ENCODE assay signal across 1 cellular context in genomic region chr15:43105778-43106485, GRCh38.
TF ChIP-seq lines count a peak whose summit lies in the region.

Gene UBR1 (minus strand): TSS chr15:43106038. CDS start chr15:43106022, 16 bp downstream.

TF ChIP-seq in HepG2, 621 proteins besides CTCF, POLR2A, EP300 and RAD21 (continued from another document and continues in another):
- TF ChIP-seq KAT2B (IDR thresholded peaks at IDR 0.05; ENCODE audit: borderline replicate concordance, low read depth, low read length) (no peak), GABPB1 (CRISPR knock-in tag; IDR thresholded peaks at IDR 0.05) (peak; percentile 94), DZIP1 (CRISPR knock-in tag; IDR thresholded peaks at IDR 0.05) (no peak), MXI1 (IDR thresholded peaks at IDR 0.05; ENCODE audit: borderline replicate concordance, low read depth, low read length) (peak; percentile 61; the same call in 1 of the 3 replicates), PCBP1 (IDR thresholded peaks at IDR 0.05; ENCODE audit: borderline replicate concordance, low read depth, low read length) (no peak), ZNF44 (CRISPR knock-in tag; IDR thresholded peaks at IDR 0.05) (0 out of 2 replicates have a peak, but pooled peaks have one; percentile 37), ZNF7 (CRISPR knock-in tag; IDR thresholded peaks at IDR 0.05) (no peak), ZNF788 (CRISPR knock-in tag; IDR thresholded peaks at IDR 0.05; ENCODE audit: borderline replicate concordance) (peak; percentile 61; the same call in 1 of the 2 replicates), KDM5A (IDR thresholded peaks at IDR 0.05; ENCODE audit: borderline replicate concordance, low read length) (peak; percentile 74), MED1 (CRISPR knock-in tag; IDR thresholded peaks at IDR 0.05) (peak; percentile 56), ZNF318 (CRISPR knock-in tag; IDR thresholded peaks at IDR 0.05) (no peak), ZNF569 (CRISPR knock-in tag; IDR thresholded peaks at IDR 0.05; ENCODE audit: borderline replicate concordance) (no peak), ZNF512B (CRISPR knock-in tag; IDR thresholded peaks at IDR 0.05; ENCODE audit: borderline replicate concordance) (no peak), ETV5 (CRISPR knock-in tag; IDR thresholded peaks at IDR 0.05; ENCODE audit: borderline replicate concordance) (peak; percentile 93), ZBTB33 (CRISPR knock-in tag; IDR thresholded peaks at IDR 0.05) (no peak), GLI4 (CRISPR knock-in tag; IDR thresholded peaks at IDR 0.05; ENCODE audit: borderline replicate concordance) (0 out of 2 replicates have a peak, but pooled peaks have one; percentile 33), NFYC (CRISPR knock-in tag; IDR thresholded peaks at IDR 0.05) (peak; percentile 11; the same call in 1 of the 2 replicates), RBAK (CRISPR knock-in tag; IDR thresholded peaks at IDR 0.05) (no peak), TBL1XR1 (IDR thresholded peaks at IDR 0.05; ENCODE audit: borderline replicate concordance, low read length, partially characterized antibody) (no peak), KLF12 (CRISPR knock-in tag; IDR thresholded peaks at IDR 0.05; ENCODE audit: borderline replicate concordance) (no peak), ZNF274 (CRISPR knock-in tag; IDR thresholded peaks at IDR 0.05) (no peak), CSRNP1 (CRISPR knock-in tag; IDR thresholded peaks at IDR 0.05) (no peak), ZNF143 (CRISPR knock-in tag; IDR thresholded peaks at IDR 0.05) (no peak), TP53 (CRISPR knock-in tag; conservative IDR thresholded peaks at IDR 0.05) (no peak), ZNF329 (CRISPR knock-in tag; IDR thresholded peaks at IDR 0.05; ENCODE audit: low read depth) (no peak), ZNF780A (CRISPR knock-in tag; IDR thresholded peaks at IDR 0.05) (no peak), ZNF441 (CRISPR knock-in tag; IDR thresholded peaks at IDR 0.05; ENCODE audit: borderline replicate concordance) (no peak), NFRKB (IDR thresholded peaks at IDR 0.05) (no peak), ZNF615 (CRISPR knock-in tag; IDR thresholded peaks at IDR 0.05; ENCODE audit: borderline replicate concordance) (no peak), ZC3H4 (CRISPR knock-in tag; IDR thresholded peaks at IDR 0.05; ENCODE audit: borderline replicate concordance) (no peak), NR2F1 (CRISPR knock-in tag; IDR thresholded peaks at IDR 0.05) (no peak), PRMT3 (CRISPR knock-in tag; IDR thresholded peaks at IDR 0.05; ENCODE audit: borderline replicate concordance, low read depth) (no peak), SKIL (CRISPR knock-in tag; IDR thresholded peaks at IDR 0.05; ENCODE audit: borderline replicate concordance) (no peak), BORCS8-MEF2B (CRISPR knock-in tag; IDR thresholded peaks at IDR 0.05) (no peak), ZNF639 (CRISPR knock-in tag; conservative IDR thresholded peaks at IDR 0.05) (no peak)
